1 cellular context compared by ENCODE assay signal in the genomic region with DNA sequence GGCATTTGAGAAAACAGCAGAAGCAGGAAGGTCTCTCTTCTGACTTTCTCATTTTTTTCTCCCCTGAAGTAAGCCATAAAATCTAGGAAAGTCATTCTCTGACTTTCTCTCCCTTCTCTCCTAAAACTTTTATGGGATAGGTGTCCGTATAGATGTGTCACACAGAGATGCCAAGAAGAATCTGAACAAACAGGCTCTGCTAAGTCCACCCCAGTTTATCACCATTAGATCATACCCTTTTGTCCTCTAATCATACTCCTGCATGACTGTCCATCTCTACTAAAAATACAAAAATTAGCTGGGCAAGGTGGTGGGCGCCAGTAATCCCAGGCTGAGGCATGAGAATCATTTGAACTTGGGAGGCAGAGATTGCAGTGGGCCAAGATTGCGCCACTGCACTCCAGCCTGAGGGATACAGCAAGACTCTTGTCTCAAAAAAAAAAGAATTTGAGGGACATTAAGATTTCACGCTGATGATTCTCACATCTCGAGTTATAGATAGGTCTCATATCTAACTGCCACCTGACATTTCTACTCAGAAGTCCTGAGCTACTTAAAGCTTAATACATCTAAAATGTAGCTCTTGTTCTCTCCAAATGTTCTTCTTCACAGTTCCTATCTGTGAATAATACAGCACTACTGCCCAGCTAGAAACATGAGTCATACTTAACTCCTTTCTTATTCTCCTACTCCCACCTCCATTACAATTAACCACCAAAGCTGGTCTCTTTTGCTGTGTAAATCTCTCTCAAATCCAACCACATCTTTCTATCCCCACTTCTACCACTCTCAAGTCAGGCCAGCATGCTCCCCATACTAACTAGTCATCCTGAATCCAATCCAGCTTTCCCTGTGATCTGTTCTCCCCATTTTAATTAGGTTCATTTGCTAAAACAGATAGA.
TF ChIP-seq lines count a peak whose summit lies in the region.

No MANE protein-coding gene starts in this region.

TF ChIP-seq in IMR-90, 13 proteins besides CTCF, POLR2A, EP300 and RAD21:
- TF ChIP-seq RCOR1 (IDR thresholded peaks at IDR 0.05; ENCODE audit: insufficient replicate concordance, low read length) (no peak), SMC3 (IDR thresholded peaks at IDR 0.05; ENCODE audit: low read depth, low read length) (no peak), BHLHE40 (IDR thresholded peaks at IDR 0.05; ENCODE audit: low read depth, low read length) (no peak), MXI1 (IDR thresholded peaks at IDR 0.05; ENCODE audit: borderline replicate concordance, low read depth, low read length) (no peak), FOS (IDR thresholded peaks at IDR 0.05; ENCODE audit: low read depth, low read length) (peak; percentile 53; the same call in 1 of the 2 replicates), CEBPB (IDR thresholded peaks at IDR 0.05; ENCODE audit: low read depth, low read length) (peak; percentile 77)
